ENCODE assay signal across 1 cellular context in the genomic region with DNA sequence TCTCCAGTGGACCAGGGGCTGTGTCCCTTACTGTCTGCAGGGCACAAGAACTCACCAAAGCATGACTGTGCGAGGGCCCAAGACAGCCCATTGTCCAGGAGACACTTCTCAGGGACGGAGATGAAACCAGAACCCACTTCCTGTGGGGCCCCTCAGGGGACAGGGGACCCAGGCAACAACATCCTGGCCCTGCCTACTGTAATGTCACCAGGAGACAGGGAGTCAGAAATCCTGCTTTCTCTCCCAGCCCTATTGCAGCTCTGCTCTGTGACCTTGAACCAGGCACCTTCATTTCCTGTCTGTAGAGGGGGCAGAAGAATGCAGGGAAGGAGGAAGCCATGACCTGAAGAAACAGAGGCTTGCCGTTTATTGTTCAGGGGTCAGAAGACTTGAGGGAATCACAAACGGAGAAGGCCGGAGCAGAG.
TF ChIP-seq lines count a peak whose summit lies in the region.

No MANE protein-coding gene starts in this region.

TF ChIP-seq in HepG2, 621 proteins besides CTCF, POLR2A, EP300 and RAD21 (continued from another document):
- TF ChIP-seq ZSCAN5A (CRISPR knock-in tag; IDR thresholded peaks at IDR 0.05; ENCODE audit: borderline replicate concordance) (no peak), ZFP82 (CRISPR knock-in tag; IDR thresholded peaks at IDR 0.05; ENCODE audit: borderline replicate concordance) (no peak), GABPB1 (CRISPR knock-in tag; IDR thresholded peaks at IDR 0.05) (peak; percentile 55), SKI (IDR thresholded peaks at IDR 0.05; ENCODE audit: partially characterized antibody) (no peak), ZNF30 (CRISPR knock-in tag; IDR thresholded peaks at IDR 0.05) (no peak), KDM5B (CRISPR knock-in tag; IDR thresholded peaks at IDR 0.05; ENCODE audit: borderline replicate concordance) (no peak), SOX6 (IDR thresholded peaks at IDR 0.05) (no peak), SOX6 (CRISPR knock-in tag; IDR thresholded peaks at IDR 0.05) (peak; percentile 65), ZNF788 (CRISPR knock-in tag; IDR thresholded peaks at IDR 0.05; ENCODE audit: borderline replicate concordance) (no peak), ZNF136 (CRISPR knock-in tag; IDR thresholded peaks at IDR 0.05; ENCODE audit: low read depth) (no peak), CBX1 (IDR thresholded peaks at IDR 0.05; ENCODE audit: low read depth) (no peak), ZNF550 (CRISPR knock-in tag; IDR thresholded peaks at IDR 0.05; ENCODE audit: borderline replicate concordance) (no peak), RXRB (CRISPR knock-in tag; IDR thresholded peaks at IDR 0.05; ENCODE audit: borderline replicate concordance) (no peak; the same call in 1 of the 2 replicates), ELF4 (CRISPR knock-in tag; IDR thresholded peaks at IDR 0.05; ENCODE audit: borderline replicate concordance) (no peak), ZC3H4 (CRISPR knock-in tag; IDR thresholded peaks at IDR 0.05; ENCODE audit: borderline replicate concordance) (no peak)
- TF ChIP-seq, protein P1, sequence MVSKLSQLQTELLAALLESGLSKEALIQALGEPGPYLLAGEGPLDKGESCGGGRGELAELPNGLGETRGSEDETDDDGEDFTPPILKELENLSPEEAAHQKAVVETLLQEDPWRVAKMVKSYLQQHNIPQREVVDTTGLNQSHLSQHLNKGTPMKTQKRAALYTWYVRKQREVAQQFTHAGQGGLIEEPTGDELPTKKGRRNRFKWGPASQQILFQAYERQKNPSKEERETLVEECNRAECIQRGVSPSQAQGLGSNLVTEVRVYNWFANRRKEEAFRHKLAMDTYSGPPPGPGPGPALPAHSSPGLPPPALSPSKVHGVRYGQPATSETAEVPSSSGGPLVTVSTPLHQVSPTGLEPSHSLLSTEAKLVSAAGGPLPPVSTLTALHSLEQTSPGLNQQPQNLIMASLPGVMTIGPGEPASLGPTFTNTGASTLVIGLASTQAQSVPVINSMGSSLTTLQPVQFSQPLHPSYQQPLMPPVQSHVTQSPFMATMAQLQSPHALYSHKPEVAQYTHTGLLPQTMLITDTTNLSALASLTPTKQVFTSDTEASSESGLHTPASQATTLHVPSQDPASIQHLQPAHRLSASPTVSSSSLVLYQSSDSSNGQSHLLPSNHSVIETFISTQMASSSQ (IDR thresholded peaks at IDR 0.05; ENCODE audit: low read depth) = no peak
- TF ChIP-seq, protein P1 (CRISPR knock-in tag; IDR thresholded peaks at IDR 0.05; ENCODE audit: borderline replicate concordance) = no peak
- TF ChIP-seq, protein P2, sequence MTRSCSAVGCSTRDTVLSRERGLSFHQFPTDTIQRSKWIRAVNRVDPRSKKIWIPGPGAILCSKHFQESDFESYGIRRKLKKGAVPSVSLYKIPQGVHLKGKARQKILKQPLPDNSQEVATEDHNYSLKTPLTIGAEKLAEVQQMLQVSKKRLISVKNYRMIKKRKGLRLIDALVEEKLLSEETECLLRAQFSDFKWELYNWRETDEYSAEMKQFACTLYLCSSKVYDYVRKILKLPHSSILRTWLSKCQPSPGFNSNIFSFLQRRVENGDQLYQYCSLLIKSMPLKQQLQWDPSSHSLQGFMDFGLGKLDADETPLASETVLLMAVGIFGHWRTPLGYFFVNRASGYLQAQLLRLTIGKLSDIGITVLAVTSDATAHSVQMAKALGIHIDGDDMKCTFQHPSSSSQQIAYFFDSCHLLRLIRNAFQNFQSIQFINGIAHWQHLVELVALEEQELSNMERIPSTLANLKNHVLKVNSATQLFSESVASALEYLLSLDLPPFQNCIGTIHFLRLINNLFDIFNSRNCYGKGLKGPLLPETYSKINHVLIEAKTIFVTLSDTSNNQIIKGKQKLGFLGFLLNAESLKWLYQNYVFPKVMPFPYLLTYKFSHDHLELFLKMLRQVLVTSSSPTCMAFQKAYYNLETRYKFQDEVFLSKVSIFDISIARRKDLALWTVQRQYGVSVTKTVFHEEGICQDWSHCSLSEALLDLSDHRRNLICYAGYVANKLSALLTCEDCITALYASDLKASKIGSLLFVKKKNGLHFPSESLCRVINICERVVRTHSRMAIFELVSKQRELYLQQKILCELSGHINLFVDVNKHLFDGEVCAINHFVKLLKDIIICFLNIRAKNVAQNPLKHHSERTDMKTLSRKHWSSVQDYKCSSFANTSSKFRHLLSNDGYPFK (CRISPR knock-in tag; IDR thresholded peaks at IDR 0.05; ENCODE audit: borderline replicate concordance) = no peak
